ENCODE assay signal across 1 cellular context in the genomic region with DNA sequence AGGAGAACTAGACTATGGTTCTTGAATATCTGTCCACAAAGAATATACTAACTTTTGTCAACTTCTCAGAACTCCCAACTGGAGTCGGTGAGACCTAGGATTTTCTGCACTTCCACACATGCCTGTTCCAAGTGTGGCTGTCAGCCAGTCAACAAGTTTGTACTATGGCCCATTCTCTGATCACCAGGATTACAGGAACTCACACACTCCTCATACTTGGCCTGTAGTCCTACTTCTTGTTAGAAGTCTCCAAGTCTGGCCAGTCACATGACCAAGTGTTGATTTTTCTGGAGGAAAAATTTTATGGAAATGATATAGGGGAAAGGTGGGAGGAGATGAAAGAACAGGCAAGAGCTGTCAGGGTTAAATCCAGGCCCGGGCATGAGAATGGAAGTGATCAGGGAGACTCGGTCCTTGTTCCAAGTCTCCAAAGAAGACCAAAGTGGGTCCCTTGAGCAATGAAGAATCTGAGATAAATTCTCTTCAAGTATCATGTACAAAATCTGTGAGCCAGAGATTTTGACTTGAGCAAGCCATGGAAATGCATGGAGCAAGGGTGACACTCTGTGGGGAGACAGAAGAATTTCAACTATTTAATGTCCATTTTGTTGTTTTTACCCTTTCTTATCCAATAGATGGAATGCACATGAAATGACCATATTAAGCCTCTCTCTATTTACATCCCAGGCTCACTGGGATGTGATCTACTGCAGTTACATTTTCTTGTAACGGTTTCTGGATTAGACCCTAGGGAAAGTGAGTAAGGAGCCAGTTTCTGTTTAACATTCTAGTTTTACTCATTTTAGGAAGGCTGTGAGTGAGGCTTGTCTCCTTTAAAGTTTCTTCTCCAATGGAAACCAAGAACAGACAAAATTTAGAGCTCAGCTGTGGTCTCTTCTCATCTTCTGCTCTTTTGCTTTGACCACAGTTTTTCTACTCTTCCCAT.
TF ChIP-seq lines count a peak whose summit lies in the region.

No MANE protein-coding gene starts in this region.

TF ChIP-seq in HepG2, 621 proteins besides CTCF, POLR2A, EP300 and RAD21 (continued from another document):
- TF ChIP-seq ZNF772 (CRISPR knock-in tag; IDR thresholded peaks at IDR 0.05) = no peak
